10 cellular contexts compared by ENCODE assay signal in the genomic region with DNA sequence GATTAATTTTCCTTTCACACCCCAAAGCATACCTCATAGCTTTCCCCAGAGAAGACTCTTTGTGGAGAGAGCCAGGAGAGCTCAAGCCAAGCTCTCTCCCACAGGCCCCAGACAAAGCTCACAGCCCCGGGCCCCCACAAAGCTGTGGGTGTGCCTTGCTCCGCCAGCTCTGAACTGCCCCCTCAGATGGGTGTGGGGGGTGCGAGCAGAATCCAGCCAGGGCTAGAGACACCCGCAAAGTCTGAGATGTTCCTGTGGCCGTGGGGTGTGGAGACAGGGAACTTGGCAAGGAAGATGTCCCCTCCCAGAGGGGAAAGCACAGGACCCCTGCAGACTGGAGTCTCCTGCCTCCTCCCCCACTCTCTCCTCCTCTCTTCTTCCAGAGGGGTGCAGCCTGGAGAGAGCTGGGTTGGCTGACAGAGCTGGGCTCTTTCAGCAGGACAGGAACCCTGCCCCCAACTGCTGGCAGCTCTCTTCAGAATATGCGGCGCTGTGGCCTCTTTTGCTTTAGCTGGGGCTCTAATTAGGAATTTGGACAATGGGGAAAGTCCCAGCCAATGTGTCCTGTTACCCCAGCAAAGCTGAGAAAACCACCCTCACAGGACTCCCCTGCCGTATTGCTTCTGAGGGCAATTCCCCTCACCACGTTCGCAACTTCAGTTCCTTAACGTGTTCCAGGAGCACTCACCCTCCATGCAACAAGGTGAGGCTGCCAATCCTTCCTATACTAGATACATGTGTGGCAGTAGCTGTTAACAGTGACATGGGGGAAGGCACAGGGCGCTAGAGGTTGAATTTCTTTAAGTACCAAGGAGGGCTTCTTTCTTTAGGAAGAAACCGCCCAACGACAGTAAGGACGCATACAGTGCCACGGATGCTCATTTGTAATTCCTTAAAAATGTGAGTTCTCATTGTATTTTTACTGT.
DNase-seq lines count a peak whose midpoint lies in the region; ATAC-seq, FAIRE-seq and TF ChIP-seq lines count a peak whose summit lies in the region.
"Had no signal": no experiment of that assay in that cellular context is flagged by ENCODE, and none has a peak within 500 bp of the region (broad histone marks: within the 10 kb centered on the region; RNA-seq: fewer than 3 reads in every experiment).

No MANE protein-coding gene starts in this region.

- no peak overlapping the region for H3K4me3 ChIP-seq in right cardiac atrium (ENCODE audit: low read length)
- H3K4me3 ChIP-seq in sigmoid colon = peak overlapping the region in 1 of 4 donors; percentile 59
- H3K4me3 ChIP-seq in ascending aorta = peak overlapping the region in 1 of 2 donors; percentile 70

- H3K4me3 Mint-ChIP-seq in T-helper 1 cell treated with Interleukin-12 subunit alpha and Interleukin-12 subunit beta and Interleukin-4 antibody, amounts not matched to agents 30 μg/mL and 1 μg/mL, for 36 hours = peak overlapping the region; percentile 81

- TF ChIP-seq POLR2A in sigmoid colon (IDR thresholded peaks at IDR 0.05) = no peak
- no peak for TF ChIP-seq POLR2A in GM12892 (IDR thresholded peaks at IDR 0.05; ENCODE audit: low read depth, low read length)

- TF ChIP-seq EP300 in sigmoid colon (IDR thresholded peaks at IDR 0.05) = no peak

- H3K27me3 ChIP-seq in right cardiac atrium (ENCODE audit: control insufficient read depth, insufficient read depth) = no peaks in the 10 kb centered on the region
- H3K27me3 ChIP-seq in sigmoid colon = no peaks in the 10 kb centered on the region
- no peaks in the 10 kb centered on the region for H3K27me3 ChIP-seq in ascending aorta
- H3K27me3 ChIP-seq: brain microvascular endothelial cell, uterus had no signal

- peaks cover 34% of the 10 kb centered on the region for H3K27me3 Mint-ChIP-seq in T-helper 1 cell treated with Interleukin-12 subunit alpha and Interleukin-12 subunit beta and Interleukin-4 antibody, amounts not matched to agents 30 μg/mL and 1 μg/mL, for 36 hours (ENCODE audit: low read depth)

- DNase-seq in T-helper 1 cell = no peak
- DNase-seq in right cardiac atrium = peak in 2 of 3 donors; percentile 66 to 68
- DNase-seq in sigmoid colon = no peak
- DNase-seq in ascending aorta (ENCODE audit: low spot score in 2 of 2) = no peak
- DNase-seq in T1000 (lab: John Stamatoyannopoulos, UW) = no peak
- no peak for DNase-seq in GM12892 (ENCODE audit: insufficient read length)

- ATAC-seq in right cardiac atrium = peak; percentile 33 to 49

- H3K36me3 Mint-ChIP-seq in T-helper 1 cell treated with Interleukin-12 subunit alpha and Interleukin-12 subunit beta and Interleukin-4 antibody, amounts not matched to agents 30 μg/mL and 1 μg/mL, for 36 hours (ENCODE audit: low read depth) = no peaks in the 10 kb centered on the region

- TF ChIP-seq CTCF in VCaP (conservative IDR thresholded peaks at IDR 0.05) (no peak), sigmoid colon (IDR thresholded peaks at IDR 0.05) (no peak), ascending aorta (IDR thresholded peaks at IDR 0.05) (no peak)

- peaks cover 12% of the 10 kb centered on the region for H3K4me1 Mint-ChIP-seq in T-helper 1 cell treated with Interleukin-12 subunit alpha and Interleukin-12 subunit beta and Interleukin-4 antibody, amounts not matched to agents 30 μg/mL and 1 μg/mL, for 36 hours (ENCODE audit: low read depth)

- H3K9me3 ChIP-seq in right cardiac atrium (ENCODE audit: control insufficient read depth, low read length) (no peaks in the 10 kb centered on the region), sigmoid colon (no peaks in the 10 kb centered on the region), ascending aorta (no peaks in the 10 kb centered on the region)
- H3K9me3 ChIP-seq: uterus had no signal

- H3K27ac ChIP-seq in VCaP (peak overlapping the region; percentile 78), right cardiac atrium (ENCODE audit: low read length) (peak overlapping the region; percentile 58), sigmoid colon (peak overlapping the region in 3 of 4 donors; percentile 42 to 76 (median 61)), ascending aorta (peak overlapping the region in 1 of 2 donors; percentile 53)

- no peaks in the 10 kb centered on the region for H3K9me3 Mint-ChIP-seq in T-helper 1 cell treated with Interleukin-12 subunit alpha and Interleukin-12 subunit beta and Interleukin-4 antibody, amounts not matched to agents 30 μg/mL and 1 μg/mL, for 36 hours

- intact Hi-C loops in right cardiac atrium (cut with DNase I) (no loop called here), sigmoid colon (cut with DNase I) (loop anchor here (5.0 kb wide), 2 partner anchors 990 to 1180 kb away; no protein-coding TSS in a partner anchor), ascending aorta (cut with DNase I) (loop anchor here (5.0 kb wide), 1 partner anchor 80 kb away; no protein-coding TSS in a partner anchor)

- no peak for FAIRE-seq in GM12892 (lab: Jason Lieb, UNC)

- no peaks in the 10 kb centered on the region for H3K36me3 ChIP-seq in sigmoid colon
- no peaks in the 10 kb centered on the region for H3K36me3 ChIP-seq in ascending aorta
- H3K36me3 ChIP-seq: brain microvascular endothelial cell, uterus had no signal

- H3K27ac Mint-ChIP-seq in T-helper 1 cell treated with Interleukin-12 subunit alpha and Interleukin-12 subunit beta and Interleukin-4 antibody, amounts not matched to agents 30 μg/mL and 1 μg/mL, for 36 hours = no peak overlapping the region

- H3K4me1 ChIP-seq in right cardiac atrium (ENCODE audit: control insufficient read depth, insufficient read depth, low read length) = peaks cover 2% of the 10 kb centered on the region
- H3K4me1 ChIP-seq in sigmoid colon = peaks cover 0 to 20% (median 16%) of the 10 kb centered on the region in 4 donors
- peaks cover 0 to 2% of the 10 kb centered on the region in 2 donors for H3K4me1 ChIP-seq in ascending aorta
- H3K4me1 ChIP-seq: uterus had no signal

- WGBS in right cardiac atrium = 39% methylated on average over 16 of the region's 16 CpGs
- WGBS in sigmoid colon, 2 donors = 39 to 47% methylated on average over 16 of the region's 16 CpGs

Comparison
In these comparisons a context has a peak if more than half of its experiments do, and no peak if none do; other contexts are left out.
1. DNase-seq: peak in right cardiac atrium (2 of 3); none in T-helper 1 cell (0 of 5), sigmoid colon (single experiment), ascending aorta (0 of 2), T1000 (single experiment) and GM12892 (single experiment).
2. intact Hi-C loops: an anchor here in sigmoid colon (5.0 kb wide) and ascending aorta (5.0 kb wide); none called in right cardiac atrium.